8 cellular contexts compared by ENCODE assay signal in the genomic region with DNA sequence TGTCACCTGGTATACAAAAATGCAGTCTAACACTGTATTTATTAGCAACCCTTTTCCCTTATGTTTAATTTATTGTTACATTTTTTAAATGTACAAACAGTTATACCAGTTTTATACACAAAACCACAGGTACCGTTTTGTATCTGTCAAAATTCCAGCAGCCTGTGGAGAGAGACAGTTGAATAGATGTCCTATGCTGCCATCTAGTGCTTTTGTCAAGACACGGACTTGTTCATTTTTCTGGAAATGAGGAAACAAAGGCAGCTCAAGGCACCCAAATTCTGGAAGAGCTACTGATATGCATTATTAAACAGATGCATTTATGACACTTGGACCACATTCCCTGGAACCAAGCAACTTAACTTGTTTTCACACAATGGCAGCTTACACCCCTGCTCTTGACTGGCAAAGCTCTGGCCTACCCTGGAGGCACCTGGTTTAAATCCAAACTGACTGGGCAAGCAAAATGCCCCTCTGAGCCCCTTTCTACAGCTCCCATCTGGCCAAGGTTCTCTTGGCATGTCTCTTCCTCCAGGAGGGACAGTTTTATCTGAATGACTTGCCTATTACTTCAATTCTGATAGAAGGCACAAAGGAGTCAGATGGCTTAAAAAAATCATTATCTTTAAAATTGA.
DNase-seq lines count a peak whose midpoint lies in the region; ATAC-seq and TF ChIP-seq lines count a peak whose summit lies in the region.

No MANE protein-coding gene starts in this region.

- H3K4me3 ChIP-seq in AG04450 (ENCODE audit: low read depth, low read length): no peak overlapping the region
- H3K4me3 ChIP-seq in fibroblast of villous mesenchyme (ENCODE audit: low read depth, low read length): no peak overlapping the region
- no peak overlapping the region for H3K4me3 ChIP-seq in prostate gland

- ATAC-seq in GM18519 (IDR thresholded peaks at IDR 0.05; ENCODE audit: low FRiP score, unreplicated experiment) (peak; percentile 53), GM18505 (IDR thresholded peaks at IDR 0.05; ENCODE audit: unreplicated experiment) (no peak), GM21529 (IDR thresholded peaks at IDR 0.05; ENCODE audit: unreplicated experiment) (no peak)

- H3K27me3 ChIP-seq in AG04450 (ENCODE audit: control insufficient read depth, insufficient read depth, low read length) (no peaks in the 10 kb centered on the region), prostate gland (replicated peaks; ENCODE audit: insufficient read depth) (no peaks in the 10 kb centered on the region)

- H3K27ac ChIP-seq in AG04450 (ENCODE audit: low read depth, low read length) (no peak overlapping the region), prostate gland (no peak overlapping the region)

- intact Hi-C loops in prostate gland (cut with DNase I): loop anchor here (5.0 to 10.0 kb wide), 2 partner anchors 667 to 1460 kb away; no protein-coding TSS in a partner anchor

- CTCF ChIA-PET in AG04450 (lab: Charles Lee): interaction anchor here (0.6 to 2.9 kb wide), 74 partner anchors 8 to 1841 kb away, joined by 3 to 137 read pairs (median 4); no protein-coding TSS in a partner anchor

- POLR2A ChIA-PET in AG04450 (lab: Yijun Ruan, JAX): interaction anchor here (1.2 kb wide), 1 partner anchor 21 kb away, joined by 3 read pairs; no protein-coding TSS in a partner anchor

- DNase-seq in AG04450 (ENCODE audit: low read depth, low spot score) (peak; percentile 59), NCI-H1105 (lab: John Stamatoyannopoulos, UW) (peak; percentile 55), SKM-1 (lab: John Stamatoyannopoulos, UW; ENCODE audit: unreplicated experiment) (peak; percentile 2), fibroblast of villous mesenchyme (ENCODE audit: low read depth) (peak; percentile 79), prostate gland (ENCODE audit: low spot score) (peak; percentile 32)

- H3K9me3 ChIP-seq in AG04450 (ENCODE audit: control insufficient read depth, insufficient read depth, low read length): no peaks in the 10 kb centered on the region
- no peaks in the 10 kb centered on the region for H3K9me3 ChIP-seq in prostate gland

- H3K36me3 ChIP-seq in prostate gland: no peaks in the 10 kb centered on the region

- TF ChIP-seq POLR2A in prostate gland (IDR thresholded peaks at IDR 0.05) (no peak), GM18505 (IDR thresholded peaks at IDR 0.05; ENCODE audit: borderline replicate concordance, extremely low read depth, insufficient read depth, insufficient read length) (no peak)

- no peaks in the 10 kb centered on the region for H3K4me1 ChIP-seq in prostate gland (replicated peaks)

- WGBS in prostate gland: 0% methylated on average over 2 of the region's 2 CpGs

- TF ChIP-seq CTCF in AG04450 (IDR thresholded peaks at IDR 0.05; ENCODE audit: low read depth, low read length) (peak; percentile 74), fibroblast of villous mesenchyme (IDR thresholded peaks at IDR 0.05; ENCODE audit: insufficient read depth, low read depth, low read length) (peak; percentile 74), prostate gland (IDR thresholded peaks at IDR 0.05) (peak in 3 of 4 experiments; percentile 58 to 68 (median 63))

Comparison
In these comparisons a context has a peak if more than half of its experiments do, and no peak if none do; other contexts are left out.
1. DNase-seq: peak in every context shown above with its lines; median percentile 79 in fibroblast of villous mesenchyme; 59 in AG04450; 55 in NCI-H1105; 32 in prostate gland; 2 in SKM-1.